Comparison of ENCODE assay signal across 8 cellular contexts in the genomic region with DNA sequence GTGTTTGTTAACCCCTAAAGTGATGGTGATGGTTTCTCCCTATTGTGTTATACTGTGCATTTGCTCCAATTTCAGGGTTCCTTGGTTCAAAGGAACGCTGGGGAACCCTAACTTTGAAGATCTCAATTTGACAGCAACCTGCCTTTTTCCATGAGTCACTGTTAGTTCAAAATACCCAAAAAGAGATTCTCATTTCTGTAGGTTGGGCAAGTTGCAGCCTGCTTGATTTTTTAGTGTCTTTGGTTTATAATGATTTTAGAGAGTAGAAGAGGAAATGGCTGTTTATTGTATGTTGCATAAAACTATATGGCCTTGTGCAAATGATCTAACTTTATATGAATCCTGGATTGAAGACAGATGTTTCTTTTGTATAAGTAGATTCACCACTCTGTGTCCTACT. TPM values are rescaled to one million over a fixed set of nuclear protein-coding genes. Genes with fewer than 3 reads are reported as not detected.
A peak's percentile ranks its signal among the peaks of the same experiment; 100 is the strongest.
DNase-seq lines count a peak whose midpoint lies in the region; ATAC-seq and TF ChIP-seq lines count a peak whose summit lies in the region.

No MANE protein-coding gene starts in this region.

- H3K79me2 ChIP-seq in PC-9 (ENCODE audit: low read depth): peaks cover 42% of the 10 kb centered on the region

- H3K36me3 ChIP-seq in HEK293 (ENCODE audit: control insufficient read depth in 2 of 2, insufficient read depth in 1 of 2, low read length in 2 of 2) (no peaks in the 10 kb centered on the region), PC-9 (ENCODE audit: low read depth) (no peaks in the 10 kb centered on the region)

- H3K4me3 ChIP-seq in HEK293 (ENCODE audit: low read depth, low read length) (no peak overlapping the region), PC-9 (no peak overlapping the region)

- H3K27ac Mint-ChIP-seq in stimulated activated effector memory CD8-positive, alpha-beta T cell treated with anti-CD3 and anti-CD28 coated beads, Interleukin-12 subunit alpha, Interleukin-12 subunit beta, amount 100 ng/mL, for 72 hours: peak overlapping the region; percentile 95

- intact Hi-C loops in PC-9 (cut with micrococcal nuclease; ENCODE audit: unreplicated experiment): loop anchor here (1.0 to 10.0 kb wide), 2 partner anchors 23 to 885 kb away; a partner anchor contains a TSS

- POLR2A ChIA-PET in HEK293 (lab: Yijun Ruan, JAX) (no interaction called here), PC-9 (lab: Charles Lee; ENCODE audit: unreplicated experiment) (no interaction called here)

- H3K4me1 ChIP-seq in HEK293 (ENCODE audit: control insufficient read depth, insufficient read depth, low read length): peaks cover 8% of the 10 kb centered on the region
- peaks cover 52% of the 10 kb centered on the region for H3K4me1 ChIP-seq in PC-9 (replicated peaks; ENCODE audit: insufficient read depth)

- no peaks in the 10 kb centered on the region for H3K9me3 ChIP-seq in HEK293 (ENCODE audit: control insufficient read depth, insufficient read depth, low read depth, low read length)
- H3K9me3 ChIP-seq in PC-9 (ENCODE audit: insufficient read depth, low read depth): no peaks in the 10 kb centered on the region

- peaks cover 12% of the 10 kb centered on the region; the same call in 1 of the 2 replicates for H3F3A ChIP-seq in PC-9 (ENCODE audit: insufficient read depth, low read depth)

- no peaks in the 10 kb centered on the region for H3K27me3 ChIP-seq in PC-9 (ENCODE audit: insufficient read depth, low read depth)

- peak overlapping the region; percentile 52 for H3K4me2 ChIP-seq in PC-9

- H3K4me3 Mint-ChIP-seq in stimulated activated effector memory CD8-positive, alpha-beta T cell treated with anti-CD3 and anti-CD28 coated beads, Interleukin-12 subunit alpha, Interleukin-12 subunit beta, amount 100 ng/mL, for 72 hours: peak overlapping the region; percentile 59

- H4K20me1 ChIP-seq in PC-9 (ENCODE audit: insufficient read depth): no peaks in the 10 kb centered on the region

- TF ChIP-seq CTCF in HEK293 (tag by site-specific recombination; IDR thresholded peaks at IDR 0.05): no peak
- TF ChIP-seq CTCF in PC-9 (conservative IDR thresholded peaks at IDR 0.05): no peak

- no peaks in the 10 kb centered on the region for H3K36me3 Mint-ChIP-seq in stimulated activated effector memory CD8-positive, alpha-beta T cell treated with anti-CD3 and anti-CD28 coated beads, Interleukin-12 subunit alpha, Interleukin-12 subunit beta, amount 100 ng/mL, for 72 hours

- H3K4me1 Mint-ChIP-seq in stimulated activated effector memory CD8-positive, alpha-beta T cell treated with anti-CD3 and anti-CD28 coated beads, Interleukin-12 subunit alpha, Interleukin-12 subunit beta, amount 100 ng/mL, for 72 hours: peaks cover 31% of the 10 kb centered on the region

- no peaks in the 10 kb centered on the region for H3K9me3 Mint-ChIP-seq in stimulated activated effector memory CD8-positive, alpha-beta T cell treated with anti-CD3 and anti-CD28 coated beads, Interleukin-12 subunit alpha, Interleukin-12 subunit beta, amount 100 ng/mL, for 72 hours

- H2AFZ ChIP-seq in PC-9: no peak overlapping the region

- no TSS peak for BruUV-seq in PC-9 (replicated peaks; lab: Mats Ljungman, UMichigan)

- CTCF ChIA-PET in HEK293 (lab: Yijun Ruan, JAX) (interaction anchor here (1.4 kb wide), 1 partner anchor 23 kb away, joined by 3 read pairs; a partner anchor contains a TSS), PC-9 (lab: Charles Lee) (no interaction called here)

- H3K9me2 ChIP-seq in PC-9 (ENCODE audit: insufficient read depth): no peaks in the 10 kb centered on the region

- DNase-seq in PC-9 (no peak), epithelial cell of prostate (ENCODE audit: low read depth, low spot score) (peak; percentile 40), D341Med (ENCODE audit: low spot score) (no peak), NCI-H510A treated with DMSO at 0.1 percent for 48 hours (lab: John Stamatoyannopoulos, UW) (no peak), retina (no peak)
- no peak for DNase-seq in stimulated activated effector memory CD8-positive, alpha-beta T cell treated with anti-CD3 and anti-CD28 coated beads, Interleukin-12 subunit alpha, Interleukin-12 subunit beta, amount 100 ng/mL, for 72 hours (ENCODE audit: low spot score in 2 of 2)

- H3K27ac ChIP-seq in HEK293 (ENCODE audit: extremely low read depth, low read depth, low read length): no peak overlapping the region
- H3K27ac ChIP-seq in PC-9: peak overlapping the region; percentile 87
- peak overlapping the region; percentile 97 for H3K27ac ChIP-seq in epithelial cell of prostate

- ATAC-seq in stimulated activated effector memory CD8-positive, alpha-beta T cell treated with anti-CD3 and anti-CD28 coated beads, Interleukin-12 subunit alpha, Interleukin-12 subunit beta, amount 100 ng/mL, for 72 hours: peak; percentile 41
- ATAC-seq in GM19455 (IDR thresholded peaks at IDR 0.05; ENCODE audit: unreplicated experiment): no peak

TF ChIP-seq in HEK293, 187 proteins besides CTCF, POLR2A, EP300 and RAD21:
- TF ChIP-seq, protein P1, sequence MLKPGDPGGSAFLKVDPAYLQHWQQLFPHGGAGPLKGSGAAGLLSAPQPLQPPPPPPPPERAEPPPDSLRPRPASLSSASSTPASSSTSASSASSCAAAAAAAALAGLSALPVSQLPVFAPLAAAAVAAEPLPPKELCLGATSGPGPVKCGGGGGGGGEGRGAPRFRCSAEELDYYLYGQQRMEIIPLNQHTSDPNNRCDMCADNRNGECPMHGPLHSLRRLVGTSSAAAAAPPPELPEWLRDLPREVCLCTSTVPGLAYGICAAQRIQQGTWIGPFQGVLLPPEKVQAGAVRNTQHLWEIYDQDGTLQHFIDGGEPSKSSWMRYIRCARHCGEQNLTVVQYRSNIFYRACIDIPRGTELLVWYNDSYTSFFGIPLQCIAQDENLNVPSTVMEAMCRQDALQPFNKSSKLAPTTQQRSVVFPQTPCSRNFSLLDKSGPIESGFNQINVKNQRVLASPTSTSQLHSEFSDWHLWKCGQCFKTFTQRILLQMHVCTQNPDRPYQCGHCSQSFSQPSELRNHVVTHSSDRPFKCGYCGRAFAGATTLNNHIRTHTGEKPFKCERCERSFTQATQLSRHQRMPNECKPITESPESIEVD (tag by site-specific recombination; IDR thresholded peaks at IDR 0.05): peak; percentile 27; the same call in 1 of the 2 replicates
- TF ChIP-seq, protein P2, sequence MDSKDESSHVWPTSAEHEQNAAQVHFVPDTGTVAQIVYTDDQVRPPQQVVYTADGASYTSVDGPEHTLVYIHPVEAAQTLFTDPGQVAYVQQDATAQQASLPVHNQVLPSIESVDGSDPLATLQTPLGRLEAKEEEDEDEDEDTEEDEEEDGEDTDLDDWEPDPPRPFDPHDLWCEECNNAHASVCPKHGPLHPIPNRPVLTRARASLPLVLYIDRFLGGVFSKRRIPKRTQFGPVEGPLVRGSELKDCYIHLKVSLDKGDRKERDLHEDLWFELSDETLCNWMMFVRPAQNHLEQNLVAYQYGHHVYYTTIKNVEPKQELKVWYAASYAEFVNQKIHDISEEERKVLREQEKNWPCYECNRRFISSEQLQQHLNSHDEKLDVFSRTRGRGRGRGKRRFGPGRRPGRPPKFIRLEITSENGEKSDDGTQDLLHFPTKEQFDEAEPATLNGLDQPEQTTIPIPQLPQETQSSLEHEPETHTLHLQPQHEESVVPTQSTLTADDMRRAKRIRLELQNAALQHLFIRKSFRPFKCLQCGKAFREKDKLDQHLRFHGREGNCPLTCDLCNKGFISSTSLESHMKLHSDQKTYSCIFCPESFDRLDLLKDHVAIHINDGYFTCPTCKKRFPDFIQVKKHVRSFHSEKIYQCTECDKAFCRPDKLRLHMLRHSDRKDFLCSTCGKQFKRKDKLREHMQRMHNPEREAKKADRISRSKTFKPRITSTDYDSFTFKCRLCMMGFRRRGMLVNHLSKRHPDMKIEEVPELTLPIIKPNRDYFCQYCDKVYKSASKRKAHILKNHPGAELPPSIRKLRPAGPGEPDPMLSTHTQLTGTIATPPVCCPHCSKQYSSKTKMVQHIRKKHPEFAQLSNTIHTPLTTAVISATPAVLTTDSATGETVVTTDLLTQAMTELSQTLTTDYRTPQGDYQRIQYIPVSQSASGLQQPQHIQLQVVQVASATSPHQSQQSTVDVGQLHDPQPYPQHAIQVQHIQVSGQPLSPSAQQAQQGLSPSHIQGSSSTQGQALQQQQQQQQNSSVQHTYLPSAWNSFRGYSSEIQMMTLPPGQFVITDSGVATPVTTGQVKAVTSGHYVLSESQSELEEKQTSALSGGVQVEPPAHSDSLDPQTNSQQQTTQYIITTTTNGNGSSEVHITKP (tag by site-specific recombination; IDR thresholded peaks at IDR 0.05): peak; percentile 36; the same call in 1 of the 2 replicates
- TF ChIP-seq, protein P3, sequence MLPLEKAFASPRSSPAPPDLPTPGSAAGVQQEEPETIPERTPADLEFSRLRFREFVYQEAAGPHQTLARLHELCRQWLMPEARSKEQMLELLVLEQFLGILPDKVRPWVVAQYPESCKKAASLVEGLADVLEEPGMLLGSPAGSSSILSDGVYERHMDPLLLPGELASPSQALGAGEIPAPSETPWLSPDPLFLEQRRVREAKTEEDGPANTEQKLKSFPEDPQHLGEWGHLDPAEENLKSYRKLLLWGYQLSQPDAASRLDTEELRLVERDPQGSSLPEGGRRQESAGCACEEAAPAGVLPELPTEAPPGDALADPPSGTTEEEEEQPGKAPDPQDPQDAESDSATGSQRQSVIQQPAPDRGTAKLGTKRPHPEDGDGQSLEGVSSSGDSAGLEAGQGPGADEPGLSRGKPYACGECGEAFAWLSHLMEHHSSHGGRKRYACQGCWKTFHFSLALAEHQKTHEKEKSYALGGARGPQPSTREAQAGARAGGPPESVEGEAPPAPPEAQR (tag by site-specific recombination; IDR thresholded peaks at IDR 0.05): no peak

RNA-seq across cellular contexts. Expression of a gene that starts 23.1 kb away (rescaled TPM):
- 27.4 and 29.4 TPM in 2 replicates for total RNA-seq in PC-9 (2021)
